In the genomic region with DNA sequence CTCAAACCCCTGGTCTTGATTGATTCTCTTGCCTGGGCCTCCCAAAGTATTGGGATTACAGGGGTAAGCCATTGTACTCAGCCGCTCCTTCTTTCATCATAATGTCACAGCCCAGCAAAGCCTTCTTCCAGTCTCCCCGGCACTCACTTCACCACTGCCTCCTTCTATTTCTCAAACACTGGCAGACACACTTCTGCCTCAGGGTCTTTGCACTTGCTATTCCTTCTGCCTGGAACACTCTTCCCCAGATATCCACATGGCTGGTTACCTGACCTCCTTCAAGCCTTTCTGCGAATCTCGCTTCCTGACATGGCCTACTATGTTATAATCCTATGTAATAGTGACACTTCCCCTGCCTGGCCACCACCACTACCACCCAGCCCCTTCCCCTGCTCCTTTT, we compare ENCODE assay signal across 1 cellular context.
TF ChIP-seq lines count a peak whose summit lies in the region.

No MANE protein-coding gene starts in this region.

TF ChIP-seq in SK-N-SH, 30 proteins besides CTCF, POLR2A, EP300 and RAD21:
- TF ChIP-seq MEF2A (IDR thresholded peaks at IDR 0.05; ENCODE audit: borderline replicate concordance, low read depth), result no peak
- no peak for TF ChIP-seq MXI1 (IDR thresholded peaks at IDR 0.05; ENCODE audit: low read depth, low read length)
- TF ChIP-seq, protein P1, sequence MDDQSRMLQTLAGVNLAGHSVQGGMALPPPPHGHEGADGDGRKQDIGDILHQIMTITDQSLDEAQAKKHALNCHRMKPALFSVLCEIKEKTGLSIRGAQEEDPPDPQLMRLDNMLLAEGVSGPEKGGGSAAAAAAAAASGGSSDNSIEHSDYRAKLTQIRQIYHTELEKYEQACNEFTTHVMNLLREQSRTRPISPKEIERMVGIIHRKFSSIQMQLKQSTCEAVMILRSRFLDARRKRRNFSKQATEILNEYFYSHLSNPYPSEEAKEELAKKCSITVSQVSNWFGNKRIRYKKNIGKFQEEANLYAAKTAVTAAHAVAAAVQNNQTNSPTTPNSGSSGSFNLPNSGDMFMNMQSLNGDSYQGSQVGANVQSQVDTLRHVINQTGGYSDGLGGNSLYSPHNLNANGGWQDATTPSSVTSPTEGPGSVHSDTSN (IDR thresholded peaks at IDR 0.05), result no peak
- TF ChIP-seq, protein P2, sequence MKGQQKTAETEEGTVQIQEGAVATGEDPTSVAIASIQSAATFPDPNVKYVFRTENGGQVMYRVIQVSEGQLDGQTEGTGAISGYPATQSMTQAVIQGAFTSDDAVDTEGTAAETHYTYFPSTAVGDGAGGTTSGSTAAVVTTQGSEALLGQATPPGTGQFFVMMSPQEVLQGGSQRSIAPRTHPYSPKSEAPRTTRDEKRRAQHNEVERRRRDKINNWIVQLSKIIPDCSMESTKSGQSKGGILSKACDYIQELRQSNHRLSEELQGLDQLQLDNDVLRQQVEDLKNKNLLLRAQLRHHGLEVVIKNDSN (IDR thresholded peaks at IDR 0.05; ENCODE audit: borderline replicate concordance, low read depth), result no peak
- no peak for TF ChIP-seq RCOR1 (IDR thresholded peaks at IDR 0.05; ENCODE audit: low read length)
- TF ChIP-seq FOSL2 (IDR thresholded peaks at IDR 0.05; ENCODE audit: borderline replicate concordance, low read depth), result no peak
- no peak for TF ChIP-seq EZH2phosphoT487 (IDR thresholded peaks at IDR 0.05; ENCODE audit: borderline replicate concordance, low read depth)
- TF ChIP-seq SMC3 (IDR thresholded peaks at IDR 0.05; ENCODE audit: low read depth, low read length), result no peak
- TF ChIP-seq RFX5 (IDR thresholded peaks at IDR 0.05; ENCODE audit: low read length), result no peak
- TF ChIP-seq FOXM1 (IDR thresholded peaks at IDR 0.05; ENCODE audit: low read depth), result no peak
- no peak for TF ChIP-seq NRF1 (IDR thresholded peaks at IDR 0.05; ENCODE audit: low read depth, low read length)
- TF ChIP-seq, protein P3, sequence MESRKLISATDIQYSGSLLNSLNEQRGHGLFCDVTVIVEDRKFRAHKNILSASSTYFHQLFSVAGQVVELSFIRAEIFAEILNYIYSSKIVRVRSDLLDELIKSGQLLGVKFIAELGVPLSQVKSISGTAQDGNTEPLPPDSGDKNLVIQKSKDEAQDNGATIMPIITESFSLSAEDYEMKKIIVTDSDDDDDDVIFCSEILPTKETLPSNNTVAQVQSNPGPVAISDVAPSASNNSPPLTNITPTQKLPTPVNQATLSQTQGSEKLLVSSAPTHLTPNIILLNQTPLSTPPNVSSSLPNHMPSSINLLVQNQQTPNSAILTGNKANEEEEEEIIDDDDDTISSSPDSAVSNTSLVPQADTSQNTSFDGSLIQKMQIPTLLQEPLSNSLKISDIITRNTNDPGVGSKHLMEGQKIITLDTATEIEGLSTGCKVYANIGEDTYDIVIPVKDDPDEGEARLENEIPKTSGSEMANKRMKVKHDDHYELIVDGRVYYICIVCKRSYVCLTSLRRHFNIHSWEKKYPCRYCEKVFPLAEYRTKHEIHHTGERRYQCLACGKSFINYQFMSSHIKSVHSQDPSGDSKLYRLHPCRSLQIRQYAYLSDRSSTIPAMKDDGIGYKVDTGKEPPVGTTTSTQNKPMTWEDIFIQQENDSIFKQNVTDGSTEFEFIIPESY (IDR thresholded peaks at IDR 0.05; ENCODE audit: borderline replicate concordance, low read depth), result no peak
- no peak for TF ChIP-seq SIN3A (IDR thresholded peaks at IDR 0.05; ENCODE audit: borderline replicate concordance, low read depth, low read length)
